Comparison of ENCODE assay signal across 11 cellular contexts in the genomic region with DNA sequence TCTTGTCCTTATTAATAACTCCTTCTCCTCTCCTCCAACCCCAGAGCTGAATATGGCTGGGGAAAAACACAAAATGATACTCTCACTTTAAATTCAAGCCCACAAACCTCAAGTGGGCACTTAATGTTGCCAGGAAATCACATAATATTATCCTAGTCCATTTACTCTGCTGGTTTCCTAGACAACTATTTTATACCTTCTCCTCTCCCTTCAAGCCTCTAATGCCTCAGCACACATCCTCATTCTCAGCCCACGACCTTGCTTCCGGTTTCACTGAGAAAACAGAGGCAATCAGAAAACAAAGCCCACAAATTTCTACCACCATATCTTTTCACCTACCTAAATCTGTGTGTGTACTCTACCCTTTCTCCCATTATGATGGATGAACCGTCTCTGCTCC. TPM values are rescaled to one million over a fixed set of nuclear protein-coding genes. Genes with fewer than 3 reads are reported as not detected.
DNase-seq lines count a peak whose midpoint lies in the region; ATAC-seq lines count a peak whose summit lies in the region.
"Had no signal": no experiment of that assay in that cellular context is flagged by ENCODE, and none has a peak within 500 bp of the region (broad histone marks: within the 10 kb centered on the region; RNA-seq: fewer than 3 reads in every experiment).

No MANE protein-coding gene starts in this region.

- no peak overlapping the region for H3K4me3 Mint-ChIP-seq in activated naive CD4-positive, alpha-beta T cell treated with anti-CD3 and anti-CD28 coated beads, Interleukin-2, amount 10 ng/mL, durations not matched to agents 7 days and 5 days
- H3K4me3 Mint-ChIP-seq in stimulated activated naive CD8-positive, alpha-beta T cell treated with anti-CD3 and anti-CD28 coated beads, Interleukin-15, amount 100 ng/mL, for 72 hours, result peak overlapping the region; percentile 47 to 49

- DNase-seq in activated naive CD4-positive, alpha-beta T cell treated with anti-CD3 and anti-CD28 coated beads, Interleukin-2, amount 10 ng/mL, durations not matched to agents 7 days and 5 days, result peak; percentile 22
- no peak for DNase-seq in activated naive CD4-positive, alpha-beta T cell (lab: John Stamatoyannopoulos, UW)
- DNase-seq in Jurkat, Clone E6-1 (ENCODE audit: low read depth, low spot score), result peak; percentile 11
- DNase-seq in NOMO-1 treated with DMSO at 0.1 percent for 48 hours (lab: John Stamatoyannopoulos, UW; ENCODE audit: unreplicated experiment) (peak; percentile 59), kidney tubule cell (ENCODE audit: low spot score) (no peak)
- peak in 1 of 2 donors; percentile 12 for DNase-seq in stimulated activated naive CD8-positive, alpha-beta T cell treated with anti-CD3 and anti-CD28 coated beads, Interleukin-15, amount 100 ng/mL, for 72 hours
- no peak for DNase-seq in activated CD4-positive, alpha-beta T cell treated with anti-CD3 and anti-CD28 coated beads, Interleukin-2, amount 50 U/mL, for 1 hour
- DNase-seq: NCI-H82 had no signal

- H3K36me3 Mint-ChIP-seq in activated naive CD4-positive, alpha-beta T cell treated with anti-CD3 and anti-CD28 coated beads, Interleukin-2, amount 10 ng/mL, durations not matched to agents 7 days and 5 days, result no peaks in the 10 kb centered on the region

- ATAC-seq in stimulated activated naive CD8-positive, alpha-beta T cell treated with anti-CD3 and anti-CD28 coated beads, Interleukin-15, amount 100 ng/mL, for 72 hours, result peak; percentile 81
- no peak for ATAC-seq in HG02970 (IDR thresholded peaks at IDR 0.05; ENCODE audit: low FRiP score, unreplicated experiment)
- ATAC-seq: activated CD4-positive, CD25-positive, alpha-beta regulatory T cell treated with anti-CD3 and anti-CD28 coated beads, Interleukin-2, amount 50 U/mL, for 24 hours; gastroesophageal sphincter had no signal

- no peaks in the 10 kb centered on the region for H3K9me3 Mint-ChIP-seq in activated naive CD4-positive, alpha-beta T cell treated with anti-CD3 and anti-CD28 coated beads, Interleukin-2, amount 10 ng/mL, durations not matched to agents 7 days and 5 days
- no peaks in the 10 kb centered on the region for H3K9me3 Mint-ChIP-seq in stimulated activated naive CD8-positive, alpha-beta T cell treated with anti-CD3 and anti-CD28 coated beads, Interleukin-15, amount 100 ng/mL, for 72 hours

- peak overlapping the region; percentile 19 for H3K27ac Mint-ChIP-seq in activated naive CD4-positive, alpha-beta T cell treated with anti-CD3 and anti-CD28 coated beads, Interleukin-2, amount 10 ng/mL, durations not matched to agents 7 days and 5 days
- peak overlapping the region in 1 of 2 donors; percentile 92 for H3K27ac Mint-ChIP-seq in stimulated activated naive CD8-positive, alpha-beta T cell treated with anti-CD3 and anti-CD28 coated beads, Interleukin-15, amount 100 ng/mL, for 72 hours

- H3K4me1 Mint-ChIP-seq in activated naive CD4-positive, alpha-beta T cell treated with anti-CD3 and anti-CD28 coated beads, Interleukin-2, amount 10 ng/mL, durations not matched to agents 7 days and 5 days, result peaks cover 13% of the 10 kb centered on the region
- H3K4me1 Mint-ChIP-seq in stimulated activated naive CD8-positive, alpha-beta T cell treated with anti-CD3 and anti-CD28 coated beads, Interleukin-15, amount 100 ng/mL, for 72 hours, result peaks cover 17% of the 10 kb centered on the region

- CTCF ChIA-PET in activated naive CD4-positive, alpha-beta T cell treated with anti-CD3 and anti-CD28 coated beads, Interleukin-2, amount 10 ng/mL, durations not matched to agents 7 days and 5 days (lab: Charles Lee), result interaction anchor here (1.0 to 1.5 kb wide), 3 partner anchors 9 to 26 kb away, joined by 3 to 4 read pairs (median 3); no protein-coding TSS in a partner anchor

- H3K4me3 ChIP-seq in Jurkat, Clone E6-1 (ENCODE audit: low read length), result no peak overlapping the region
- H3K4me3 ChIP-seq: gastroesophageal sphincter had no signal

- H3K27me3 Mint-ChIP-seq in activated naive CD4-positive, alpha-beta T cell treated with anti-CD3 and anti-CD28 coated beads, Interleukin-2, amount 10 ng/mL, durations not matched to agents 7 days and 5 days, result no peaks in the 10 kb centered on the region
- no peaks in the 10 kb centered on the region for H3K27me3 Mint-ChIP-seq in stimulated activated naive CD8-positive, alpha-beta T cell treated with anti-CD3 and anti-CD28 coated beads, Interleukin-15, amount 100 ng/mL, for 72 hours

RNA-seq across cellular contexts. Expression of gene CLCN5, which starts 12.1 kb away (rescaled TPM):
- 4.8 TPM for polyA plus RNA-seq in Jurkat, Clone E6-1 (2012; ENCODE audit: insufficient read depth, insufficient read length)

RNA-seq across cellular contexts. Expression of gene USP27X, which starts 31.1 kb away (rescaled TPM):
- 5.1 TPM for polyA plus RNA-seq in Jurkat, Clone E6-1 (2012; ENCODE audit: insufficient read depth, insufficient read length)

Comparison
In these comparisons a context has a peak if more than half of its experiments do, and no peak if none do; other contexts are left out.
1. DNase-seq: peak in activated naive CD4-positive, alpha-beta T cell treated with anti-CD3 and anti-CD28 coated beads, Interleukin-2, amount 10 ng/mL, durations not matched to agents 7 days and 5 days (single experiment), Jurkat, Clone E6-1 (single experiment) and NOMO-1 treated with DMSO at 0.1 percent for 48 hours (single experiment); none in activated naive CD4-positive, alpha-beta T cell (0 of 4), kidney tubule cell (single experiment) and activated CD4-positive, alpha-beta T cell treated with anti-CD3 and anti-CD28 coated beads, Interleukin-2, amount 50 U/mL, for 1 hour (single experiment).